Comparison of ENCODE assay signal across 8 cellular contexts in genomic region chr15:41494922-41495735, GRCh38. TPM values are rescaled to one million over a fixed set of nuclear protein-coding genes. Genes with fewer than 3 reads are reported as not detected.
DNase-seq lines count a peak whose midpoint lies in the region; ATAC-seq and TF ChIP-seq lines count a peak whose summit lies in the region.

No MANE protein-coding gene starts in this region.

- peaks cover 69% of the 10 kb centered on the region for H3K27me3 Mint-ChIP-seq in activated CD8-positive, alpha-beta memory T cell treated with anti-CD3 and anti-CD28 coated beads, Interleukin-2, amount 10 ng/mL, durations not matched to agents 7 days and 5 days
- peaks cover 64% of the 10 kb centered on the region for H3K27me3 Mint-ChIP-seq in activated naive CD8-positive, alpha-beta T cell treated with anti-CD3 and anti-CD28 coated beads, Interleukin-2, amount 50 U/mL, for 24 hours
- H3K27me3 Mint-ChIP-seq in memory B cell = peaks cover 27% of the 10 kb centered on the region

- H3K9me3 Mint-ChIP-seq in activated CD8-positive, alpha-beta memory T cell treated with anti-CD3 and anti-CD28 coated beads, Interleukin-2, amount 10 ng/mL, durations not matched to agents 7 days and 5 days (ENCODE audit: low read depth) = no peaks in the 10 kb centered on the region
- H3K9me3 Mint-ChIP-seq in activated naive CD8-positive, alpha-beta T cell treated with anti-CD3 and anti-CD28 coated beads, Interleukin-2, amount 50 U/mL, for 24 hours = no peaks in the 10 kb centered on the region
- no peaks in the 10 kb centered on the region for H3K9me3 Mint-ChIP-seq in memory B cell

- H3K36me3 ChIP-seq in tibial nerve = no peaks in the 10 kb centered on the region

- no peak for ATAC-seq in activated CD8-positive, alpha-beta memory T cell treated with anti-CD3 and anti-CD28 coated beads, Interleukin-2, amount 10 ng/mL, durations not matched to agents 7 days and 5 days
- no peak for ATAC-seq in activated naive CD8-positive, alpha-beta T cell treated with anti-CD3 and anti-CD28 coated beads, Interleukin-2, amount 50 U/mL, for 24 hours
- ATAC-seq in memory B cell (ENCODE audit: low read depth) (peak; percentile 46), GM18520 (IDR thresholded peaks at IDR 0.05; ENCODE audit: unreplicated experiment) (no peak), HG03432 (IDR thresholded peaks at IDR 0.05; ENCODE audit: unreplicated experiment) (no peak), HG02884 (IDR thresholded peaks at IDR 0.05; ENCODE audit: unreplicated experiment) (no peak)

- H3K27me3 ChIP-seq in tibial nerve = peaks cover 3 to 91% of the 10 kb centered on the region in 2 donors

- peak; percentile 77 for DNase-seq in activated CD8-positive, alpha-beta memory T cell treated with anti-CD3 and anti-CD28 coated beads for 24 hours
- no peak for DNase-seq in activated CD8-positive, alpha-beta memory T cell treated with anti-CD3 and anti-CD28 coated beads, Interleukin-2, amount 10 ng/mL, durations not matched to agents 7 days and 5 days
- no peak for DNase-seq in activated naive CD8-positive, alpha-beta T cell treated with anti-CD3 and anti-CD28 coated beads, Interleukin-2, amount 50 U/mL, for 24 hours
- DNase-seq in memory B cell (ENCODE audit: low spot score in 2 of 2) (peak; percentile 53 to 63), tibial nerve (ENCODE audit: low spot score in 2 of 2) (no peak)

- peaks cover 0 to 35% (median 29%) of the 10 kb centered on the region in 4 donors for H3K4me1 ChIP-seq in tibial nerve

- peak overlapping the region in 3 of 4 donors; percentile 28 to 73 (median 69) for H3K4me3 ChIP-seq in tibial nerve

- CTCF ChIA-PET in activated CD8-positive, alpha-beta memory T cell treated with anti-CD3 and anti-CD28 coated beads, Interleukin-2, amount 10 ng/mL, durations not matched to agents 7 days and 5 days (lab: Charles Lee) = no interaction called here

- H3K9me3 ChIP-seq in tibial nerve = no peaks in the 10 kb centered on the region

- H3K27ac Mint-ChIP-seq in activated CD8-positive, alpha-beta memory T cell treated with anti-CD3 and anti-CD28 coated beads, Interleukin-2, amount 10 ng/mL, durations not matched to agents 7 days and 5 days = no peak overlapping the region
- no peak overlapping the region for H3K27ac Mint-ChIP-seq in activated naive CD8-positive, alpha-beta T cell treated with anti-CD3 and anti-CD28 coated beads, Interleukin-2, amount 50 U/mL, for 24 hours
- H3K27ac Mint-ChIP-seq in memory B cell = no peak overlapping the region

- no peak for TF ChIP-seq POLR2A in tibial nerve (IDR thresholded peaks at IDR 0.05)

- no peak overlapping the region for H3K4me3 Mint-ChIP-seq in activated CD8-positive, alpha-beta memory T cell treated with anti-CD3 and anti-CD28 coated beads, Interleukin-2, amount 10 ng/mL, durations not matched to agents 7 days and 5 days
- peak overlapping the region; percentile 53 for H3K4me3 Mint-ChIP-seq in activated naive CD8-positive, alpha-beta T cell treated with anti-CD3 and anti-CD28 coated beads, Interleukin-2, amount 50 U/mL, for 24 hours
- peak overlapping the region; percentile 71 for H3K4me3 Mint-ChIP-seq in memory B cell

- H3K4me1 Mint-ChIP-seq in activated CD8-positive, alpha-beta memory T cell treated with anti-CD3 and anti-CD28 coated beads, Interleukin-2, amount 10 ng/mL, durations not matched to agents 7 days and 5 days = peaks cover 35% of the 10 kb centered on the region
- peaks cover 32% of the 10 kb centered on the region for H3K4me1 Mint-ChIP-seq in activated naive CD8-positive, alpha-beta T cell treated with anti-CD3 and anti-CD28 coated beads, Interleukin-2, amount 50 U/mL, for 24 hours
- peaks cover 15% of the 10 kb centered on the region for H3K4me1 Mint-ChIP-seq in memory B cell

- H3K27ac ChIP-seq in tibial nerve = peak overlapping the region in 1 of 4 donors; percentile 55

- no peak for TF ChIP-seq CTCF in tibial nerve (IDR thresholded peaks at IDR 0.05)

- TF ChIP-seq EP300 in tibial nerve (IDR thresholded peaks at IDR 0.05) = no peak

- 5 to 6% methylated on average over 54 to 58 of the region's 60 CpGs for WGBS in tibial nerve, 2 donors

- H3K36me3 Mint-ChIP-seq in activated CD8-positive, alpha-beta memory T cell treated with anti-CD3 and anti-CD28 coated beads, Interleukin-2, amount 10 ng/mL, durations not matched to agents 7 days and 5 days = no peaks in the 10 kb centered on the region
- no peaks in the 10 kb centered on the region for H3K36me3 Mint-ChIP-seq in activated naive CD8-positive, alpha-beta T cell treated with anti-CD3 and anti-CD28 coated beads, Interleukin-2, amount 50 U/mL, for 24 hours (ENCODE audit: low read depth)
- H3K36me3 Mint-ChIP-seq in memory B cell = peaks cover 2% of the 10 kb centered on the region

RNA-seq across cellular contexts. Expression of gene ITPKA, which starts 1.5 kb away (rescaled TPM):
- total RNA-seq in activated CD8-positive, alpha-beta memory T cell treated with anti-CD3 and anti-CD28 coated beads, Interleukin-2, amount 10 ng/mL, durations not matched to agents 7 days and 5 days = under 1 TPM in 1 of 2 experiments, not detected in 1; 0.52 TPM
- total RNA-seq in tibial nerve = not detected

RNA-seq across cellular contexts. Expression of gene LTK, which starts 18.5 kb away (rescaled TPM):
- under 1 TPM; 0.20 to 0.30 TPM for total RNA-seq in activated CD8-positive, alpha-beta memory T cell treated with anti-CD3 and anti-CD28 coated beads, Interleukin-2, amount 10 ng/mL, durations not matched to agents 7 days and 5 days
- under 1 TPM in 2 of 4 donors, not detected in 2; 0.39 to 0.90 TPM for total RNA-seq in tibial nerve

RNA-seq across cellular contexts. Expression of gene RPAP1, which starts 48.9 kb away (rescaled TPM):
- 10 to 100 TPM; 38.2 to 40.0 TPM for total RNA-seq in activated CD8-positive, alpha-beta memory T cell treated with anti-CD3 and anti-CD28 coated beads, Interleukin-2, amount 10 ng/mL, durations not matched to agents 7 days and 5 days
- 10 to 100 TPM; 16.4 to 47.7 (median 31.8) TPM for total RNA-seq in tibial nerve

Comparison
In these comparisons a context has a peak if more than half of its experiments do, and no peak if none do; other contexts are left out.
1. DNase-seq: peak in activated CD8-positive, alpha-beta memory T cell treated with anti-CD3 and anti-CD28 coated beads for 24 hours (single experiment) and memory B cell (2 of 2); none in activated CD8-positive, alpha-beta memory T cell treated with anti-CD3 and anti-CD28 coated beads, Interleukin-2, amount 10 ng/mL, durations not matched to agents 7 days and 5 days (single experiment), activated naive CD8-positive, alpha-beta T cell treated with anti-CD3 and anti-CD28 coated beads, Interleukin-2, amount 50 U/mL, for 24 hours (single experiment) and tibial nerve (0 of 2).